ENCODE assay signal across 8 cellular contexts in the genomic region with DNA sequence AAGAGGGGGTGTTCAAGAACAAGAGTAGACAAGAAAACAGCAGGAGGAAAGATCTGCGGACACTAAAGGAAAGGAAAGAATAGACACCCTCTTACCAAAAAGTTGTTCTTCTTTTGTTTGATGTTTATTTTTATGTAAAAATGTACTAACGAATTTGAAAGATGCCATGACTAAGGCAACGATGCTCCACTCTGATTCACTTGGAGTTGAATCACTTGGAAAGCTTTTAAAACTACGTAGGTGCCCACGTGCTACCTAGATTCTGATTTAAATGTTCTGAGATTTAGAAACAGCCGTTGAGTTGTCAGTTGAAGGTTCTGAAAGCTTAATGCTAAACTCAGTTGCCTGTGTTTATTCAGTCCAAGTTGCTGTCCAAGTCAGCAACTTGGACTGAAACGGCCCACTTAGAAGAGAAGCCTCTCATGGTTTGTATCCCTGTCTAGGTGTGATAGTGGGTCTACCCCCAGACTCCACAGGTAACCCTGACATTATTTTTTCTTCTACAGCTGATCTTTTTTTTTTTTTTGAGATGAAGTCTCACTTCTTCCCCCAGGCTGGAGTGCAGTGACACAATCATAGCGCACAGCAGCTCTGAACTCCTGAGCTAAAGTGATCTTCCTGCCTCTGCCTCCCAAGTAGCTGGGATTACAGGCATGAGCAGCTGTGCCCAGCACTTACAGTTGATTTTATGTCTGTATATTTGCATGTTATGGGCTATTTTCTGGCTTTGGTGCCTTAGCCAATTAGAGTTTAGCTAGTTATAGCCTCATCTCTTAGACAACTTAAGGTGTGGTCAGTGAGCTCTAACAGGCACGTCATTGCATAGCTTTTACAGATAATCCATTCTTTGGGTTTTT. TPM values are rescaled to one million over a fixed set of nuclear protein-coding genes. Genes with fewer than 3 reads are reported as not detected.
DNase-seq lines count a peak whose midpoint lies in the region; ATAC-seq and TF ChIP-seq lines count a peak whose summit lies in the region.

No MANE protein-coding gene starts in this region.

- no peaks in the 10 kb centered on the region for H4K20me1 ChIP-seq in MM.1S (ENCODE audit: insufficient read depth, low read length)

- H3K4me3 Mint-ChIP-seq in Calu3 (ENCODE audit: low read depth, unreplicated experiment), result peak overlapping the region; percentile 89
- H3K4me3 Mint-ChIP-seq in activated naive CD8-positive, alpha-beta T cell treated with anti-CD3 and anti-CD28 coated beads, Interleukin-2, amount 50 U/mL, for 24 hours, result peak overlapping the region; percentile 99

- intact Hi-C loops in Calu3 (cut with micrococcal nuclease; ENCODE audit: unreplicated experiment) (no loop called here), right cardiac atrium (cut with DNase I) (loop anchor here in 1 of 4 donors (5.0 kb wide), 1 partner anchor 39 kb away; a partner anchor contains a TSS)

- peak overlapping the region; percentile 100 for H2AFZ ChIP-seq in MM.1S (ENCODE audit: low read length)

- 0 out of 2 replicates have a peak, but pooled peaks cover 9% of the 10 kb centered on the region for H3K79me2 ChIP-seq in MM.1S (ENCODE audit: low read length)

- H3K4me2 ChIP-seq in MM.1S (ENCODE audit: low read depth, low read length), result peak overlapping the region; percentile 83

- H3F3A ChIP-seq in MM.1S (ENCODE audit: insufficient read depth, low read length), result peaks cover 8% of the 10 kb centered on the region

- no peaks in the 10 kb centered on the region for H3K9me3 Mint-ChIP-seq in Calu3 (ENCODE audit: low read depth, unreplicated experiment)
- H3K9me3 Mint-ChIP-seq in activated naive CD8-positive, alpha-beta T cell treated with anti-CD3 and anti-CD28 coated beads, Interleukin-2, amount 50 U/mL, for 24 hours, result no peaks in the 10 kb centered on the region

- H3K36me3 ChIP-seq in MM.1S (replicated peaks; ENCODE audit: insufficient read depth, low read length), result no peaks in the 10 kb centered on the region

- no peaks in the 10 kb centered on the region for H3K9me3 ChIP-seq in MM.1S (replicated peaks; ENCODE audit: insufficient read depth, low read length)
- no peaks in the 10 kb centered on the region for H3K9me3 ChIP-seq in right cardiac atrium (ENCODE audit: control insufficient read depth, low read length)

- H3K9ac ChIP-seq in MM.1S (ENCODE audit: low read length), result peak overlapping the region; percentile 88; the same call in 1 of the 2 replicates

- no peak for DNase-seq in Calu3
- DNase-seq in MM.1S, result peak; percentile 16
- DNase-seq in activated naive CD8-positive, alpha-beta T cell treated with anti-CD3 and anti-CD28 coated beads, Interleukin-2, amount 50 U/mL, for 24 hours, result no peak
- DNase-seq in right cardiac atrium, result peak in 1 of 3 donors; percentile 12
- no peak for DNase-seq in retinal pigment epithelial cell (ENCODE audit: low read depth)
- no peak for DNase-seq in NCI-H774 (lab: John Stamatoyannopoulos, UW)
- no peak for DNase-seq in GM10266 (ENCODE audit: extremely low spot score)

- no peaks in the 10 kb centered on the region for H3K9me2 ChIP-seq in MM.1S (replicated peaks; ENCODE audit: insufficient read depth, low read length)

- peaks cover 22% of the 10 kb centered on the region for H3K4me1 Mint-ChIP-seq in Calu3 (ENCODE audit: low read depth, unreplicated experiment)
- H3K4me1 Mint-ChIP-seq in activated naive CD8-positive, alpha-beta T cell treated with anti-CD3 and anti-CD28 coated beads, Interleukin-2, amount 50 U/mL, for 24 hours, result peaks cover 55% of the 10 kb centered on the region

- WGBS in right cardiac atrium, result 18% methylated on average over 9 of the region's 9 CpGs

- ATAC-seq in activated naive CD8-positive, alpha-beta T cell treated with anti-CD3 and anti-CD28 coated beads, Interleukin-2, amount 50 U/mL, for 24 hours, result no peak
- ATAC-seq in right cardiac atrium (peak in 1 of 2 donors; percentile 43), GM21526 (IDR thresholded peaks at IDR 0.05; ENCODE audit: low FRiP score, unreplicated experiment) (no peak)

- no peaks in the 10 kb centered on the region for H3K27me3 ChIP-seq in MM.1S (replicated peaks; ENCODE audit: insufficient read depth, low read length)
- no peaks in the 10 kb centered on the region for H3K27me3 ChIP-seq in right cardiac atrium (ENCODE audit: control insufficient read depth, insufficient read depth)

- peaks cover 7% of the 10 kb centered on the region for H3K4me1 ChIP-seq in MM.1S (ENCODE audit: low read length)
- no peaks in the 10 kb centered on the region for H3K4me1 ChIP-seq in right cardiac atrium (ENCODE audit: control insufficient read depth, insufficient read depth, low read length)

- H3K27me3 Mint-ChIP-seq in Calu3 (ENCODE audit: unreplicated experiment), result no peaks in the 10 kb centered on the region
- no peaks in the 10 kb centered on the region for H3K27me3 Mint-ChIP-seq in activated naive CD8-positive, alpha-beta T cell treated with anti-CD3 and anti-CD28 coated beads, Interleukin-2, amount 50 U/mL, for 24 hours

- H3K4me3 ChIP-seq in MM.1S (ENCODE audit: low read length) (peak overlapping the region; percentile 96), right cardiac atrium (ENCODE audit: low read length) (peak overlapping the region; percentile 90), retinal pigment epithelial cell (ENCODE audit: low read length) (peak overlapping the region; percentile 88)

- H3K36me3 Mint-ChIP-seq in Calu3 (ENCODE audit: insufficient read depth, unreplicated experiment), result peaks cover 27% of the 10 kb centered on the region
- H3K36me3 Mint-ChIP-seq in activated naive CD8-positive, alpha-beta T cell treated with anti-CD3 and anti-CD28 coated beads, Interleukin-2, amount 50 U/mL, for 24 hours (ENCODE audit: low read depth), result no peaks in the 10 kb centered on the region

- TF ChIP-seq CTCF in Calu3 (IDR thresholded peaks at IDR 0.05; ENCODE audit: unreplicated experiment) (no peak), MM.1S (IDR thresholded peaks at IDR 0.05; ENCODE audit: low read length) (no peak), retinal pigment epithelial cell (conservative IDR thresholded peaks at IDR 0.05; ENCODE audit: low read depth, low read length) (no peak), GM10266 (IDR thresholded peaks at IDR 0.05; ENCODE audit: control insufficient read depth, insufficient read depth, low read depth, missing control alignments) (no peak)

- no TSS peak for BruUV-seq in Calu3 (replicated peaks; lab: Mats Ljungman, UMichigan)

- peak overlapping the region; percentile 86; the same call in 1 of the 2 replicates for H3K27ac ChIP-seq in MM.1S (ENCODE audit: low read length)
- peak overlapping the region; percentile 43 for H3K27ac ChIP-seq in right cardiac atrium (ENCODE audit: low read length)

- peak overlapping the region; percentile 95 for H3K27ac Mint-ChIP-seq in Calu3 (ENCODE audit: unreplicated experiment)
- H3K27ac Mint-ChIP-seq in activated naive CD8-positive, alpha-beta T cell treated with anti-CD3 and anti-CD28 coated beads, Interleukin-2, amount 50 U/mL, for 24 hours, result peak overlapping the region; percentile 98

- CTCF ChIA-PET in Calu3 (lab: Charles Lee), result interaction anchor here (0.7 to 4.0 kb wide), 5 partner anchors 27 to 258 kb away, joined by 3 to 12 read pairs (median 5); a partner anchor contains a TSS

RNA-seq across cellular contexts. Expression of a gene that starts 1.4 kb away (rescaled TPM):
- total RNA-seq in Calu3 (2022) (7.4 and 7.5 TPM in 2 replicates), right cardiac atrium (10 to 100 TPM in 1 of 4 donors, 1 to 10 TPM in 3; 9.3 to 11.1 (median 9.7) TPM)
- polyA plus RNA-seq in right cardiac atrium, result 5.9 TPM

RNA-seq across cellular contexts. Expression of a gene that starts 38.2 kb away (rescaled TPM):
- 52.7 and 53.1 TPM in 2 replicates for total RNA-seq in Calu3 (2022)
- 10 to 100 TPM; 11.4 to 19.9 (median 14.2) TPM for total RNA-seq in right cardiac atrium
- polyA plus RNA-seq in right cardiac atrium, result 9.6 TPM
